8 cellular contexts compared by ENCODE assay signal in genomic region chr7:106064836-106065559, GRCh38. TPM values are rescaled to one million over a fixed set of nuclear protein-coding genes. Genes with fewer than 3 reads are reported as not detected.
DNase-seq lines count a peak whose midpoint lies in the region; ATAC-seq and TF ChIP-seq lines count a peak whose summit lies in the region.

No MANE protein-coding gene starts in this region.

- peak overlapping the region; percentile 44 for H3K4me3 ChIP-seq in fibroblast of the aortic adventitia (ENCODE audit: low read depth, low read length)

- peak; percentile 11 for TF ChIP-seq CTCF in fibroblast of the aortic adventitia (IDR thresholded peaks at IDR 0.05; ENCODE audit: insufficient read depth, low read length)

- DNase-seq in NCI-H1417 (lab: John Stamatoyannopoulos, UW) (peak in 2 of 3 experiments; percentile 34 to 59), NCI-H1417 treated with DMSO at 0.1 percent for 48 hours (lab: John Stamatoyannopoulos, UW) (no peak), SK-N-DZ (ENCODE audit: low spot score) (peak; percentile 34), fibroblast of the aortic adventitia (ENCODE audit: low read depth) (peak; percentile 96), non-pigmented ciliary epithelial cell (ENCODE audit: low read depth) (peak; percentile 47), NCI-H526 (lab: John Stamatoyannopoulos, UW) (no peak)
- DNase-seq in activated T-cell treated with anti-CD3 and anti-CD28 coated beads, Interleukin-2, amount 50 U/mL, for 1 hour = no peak

- ATAC-seq in GM18517 (IDR thresholded peaks at IDR 0.05; ENCODE audit: unreplicated experiment) = no peak

RNA-seq across cellular contexts. Expression of gene SYPL1, which starts 47.1 kb away (rescaled TPM):
- polyA plus RNA-seq in SK-N-DZ (2014; cell fraction: cytosol; rRNA removed) = 14.6 and 15.3 TPM in 2 replicates
- polyA plus RNA-seq in SK-N-DZ (2014; cell fraction: nucleus; rRNA removed) = 11.6 and 12.3 TPM in 2 replicates
- 69.5 and 72.2 TPM in 2 replicates for total RNA-seq in fibroblast of the aortic adventitia (ENCODE audit: low replicate concordance)

Comparison
In these comparisons a context has a peak if more than half of its experiments do, and no peak if none do; other contexts are left out.
1. DNase-seq: peak in NCI-H1417 (2 of 3), SK-N-DZ (single experiment), fibroblast of the aortic adventitia (single experiment) and non-pigmented ciliary epithelial cell (single experiment); none in NCI-H1417 treated with DMSO at 0.1 percent for 48 hours (single experiment), NCI-H526 (0 of 2) and activated T-cell treated with anti-CD3 and anti-CD28 coated beads, Interleukin-2, amount 50 U/mL, for 1 hour (single experiment).